14 cellular contexts compared by ENCODE assay signal in genomic region chr2:20737505-20737904, GRCh38.
DNase-seq lines count a peak whose midpoint lies in the region; ATAC-seq, FAIRE-seq and TF ChIP-seq lines count a peak whose summit lies in the region.
"Had no signal": no experiment of that assay in that cellular context is flagged by ENCODE, and none has a peak within 500 bp of the region (broad histone marks: within the 10 kb centered on the region; RNA-seq: fewer than 3 reads in every experiment).

No MANE protein-coding gene starts in this region.

- POLR2A ChIA-PET in activated naive CD8-positive, alpha-beta T cell treated with anti-CD3 and anti-CD28 coated beads, Interleukin-2, amount 10 ng/mL, durations not matched to agents 7 days and 5 days (lab: Charles Lee) = no interaction called here

- no peak overlapping the region for H3K4me3 Mint-ChIP-seq in activated naive CD8-positive, alpha-beta T cell treated with anti-CD3 and anti-CD28 coated beads, Interleukin-2, amount 10 ng/mL, durations not matched to agents 7 days and 5 days
- H3K4me3 Mint-ChIP-seq in activated naive CD8-positive, alpha-beta T cell treated with anti-CD3 and anti-CD28 coated beads, Interleukin-2, amount 50 U/mL, for 24 hours = no peak overlapping the region
- no peak overlapping the region for H3K4me3 Mint-ChIP-seq in activated T-helper 1 cell treated with anti-CD3 and anti-CD28 coated beads, Interleukin-12 subunit alpha, Interleukin-12 subunit beta, Interleukin-2, Interleukin-4 antibody, amounts not matched to agents 30 ng/mL and 10 ng/mL and 1 ng/mL, durations not matched to agents 14 hours and 24 hours and 36 hours
- H3K4me3 Mint-ChIP-seq: activated CD4-positive, alpha-beta T cell treated with anti-CD3 and anti-CD28 coated beads, Interleukin-2, amount 10 ng/mL, durations not matched to agents 7 days and 5 days had no signal

- no peak for TF ChIP-seq POLR2A in H54 (IDR thresholded peaks at IDR 0.05; ENCODE audit: low read depth, low read length)

- no peak for TF ChIP-seq CTCF in foreskin fibroblast (IDR thresholded peaks at IDR 0.05; ENCODE audit: low read depth, low read length)

- no peak for DNase-seq in activated naive CD8-positive, alpha-beta T cell treated with anti-CD3 and anti-CD28 coated beads, Interleukin-2, amount 10 ng/mL, durations not matched to agents 7 days and 5 days
- DNase-seq in activated naive CD8-positive, alpha-beta T cell treated with anti-CD3 and anti-CD28 coated beads, Interleukin-2, amount 50 U/mL, for 24 hours = no peak
- DNase-seq in activated CD4-positive, alpha-beta T cell treated with anti-CD3 and anti-CD28 coated beads for 1 hour = no peak
- DNase-seq in H54 (ENCODE audit: insufficient read length, low spot score) = no peak
- no peak for DNase-seq in foreskin fibroblast
- DNase-seq in activated T-helper 1 cell treated with anti-CD3 and anti-CD28 coated beads, Interleukin-12 subunit alpha, Interleukin-12 subunit beta, Interleukin-2, Interleukin-4 antibody, amounts not matched to agents 30 ng/mL and 10 ng/mL and 1 ng/mL, durations not matched to agents 14 hours and 24 hours and 36 hours (ENCODE audit: low spot score) = no peak
- DNase-seq: activated CD4-positive, alpha-beta T cell treated with anti-CD3 and anti-CD28 coated beads, Interleukin-2, amount 10 ng/mL, durations not matched to agents 7 days and 5 days; left ventricle myocardium superior had no signal

- no peak for FAIRE-seq in H54 (lab: Jason Lieb, UNC)
- FAIRE-seq: A549, K562 had no signal

- H3K27me3 Mint-ChIP-seq in activated naive CD8-positive, alpha-beta T cell treated with anti-CD3 and anti-CD28 coated beads, Interleukin-2, amount 10 ng/mL, durations not matched to agents 7 days and 5 days = no peaks in the 10 kb centered on the region
- no peaks in the 10 kb centered on the region for H3K27me3 Mint-ChIP-seq in activated naive CD8-positive, alpha-beta T cell treated with anti-CD3 and anti-CD28 coated beads, Interleukin-2, amount 50 U/mL, for 24 hours
- H3K27me3 Mint-ChIP-seq in activated T-helper 1 cell treated with anti-CD3 and anti-CD28 coated beads, Interleukin-12 subunit alpha, Interleukin-12 subunit beta, Interleukin-2, Interleukin-4 antibody, amounts not matched to agents 30 ng/mL and 10 ng/mL and 1 ng/mL, durations not matched to agents 14 hours and 24 hours and 36 hours (ENCODE audit: insufficient read depth) = no peaks in the 10 kb centered on the region
- H3K27me3 Mint-ChIP-seq: activated CD4-positive, alpha-beta T cell treated with anti-CD3 and anti-CD28 coated beads, Interleukin-2, amount 10 ng/mL, durations not matched to agents 7 days and 5 days had no signal

- intact Hi-C loops in activated T-helper 1 cell treated with anti-CD3 and anti-CD28 coated beads, Interleukin-12 subunit alpha, Interleukin-12 subunit beta, Interleukin-2, Interleukin-4 antibody, amounts not matched to agents 30 ng/mL and 10 ng/mL and 1 ng/mL, durations not matched to agents 14 hours and 24 hours and 36 hours (cut with micrococcal nuclease) = no loop called here

- H3K4me3 ChIP-seq in foreskin fibroblast (ENCODE audit: low read depth in 1 of 2, low read length in 2 of 2) = no peak overlapping the region
- H3K4me3 ChIP-seq: A549, ascending aorta, K562 had no signal

- no peak overlapping the region for H3K27ac Mint-ChIP-seq in activated naive CD8-positive, alpha-beta T cell treated with anti-CD3 and anti-CD28 coated beads, Interleukin-2, amount 10 ng/mL, durations not matched to agents 7 days and 5 days
- no peak overlapping the region for H3K27ac Mint-ChIP-seq in activated naive CD8-positive, alpha-beta T cell treated with anti-CD3 and anti-CD28 coated beads, Interleukin-2, amount 50 U/mL, for 24 hours
- H3K27ac Mint-ChIP-seq in activated T-helper 1 cell treated with anti-CD3 and anti-CD28 coated beads, Interleukin-12 subunit alpha, Interleukin-12 subunit beta, Interleukin-2, Interleukin-4 antibody, amounts not matched to agents 30 ng/mL and 10 ng/mL and 1 ng/mL, durations not matched to agents 14 hours and 24 hours and 36 hours = no peak overlapping the region
- H3K27ac Mint-ChIP-seq: activated CD4-positive, alpha-beta T cell treated with anti-CD3 and anti-CD28 coated beads, Interleukin-2, amount 10 ng/mL, durations not matched to agents 7 days and 5 days had no signal

- no peaks in the 10 kb centered on the region for H3K9me3 Mint-ChIP-seq in activated naive CD8-positive, alpha-beta T cell treated with anti-CD3 and anti-CD28 coated beads, Interleukin-2, amount 10 ng/mL, durations not matched to agents 7 days and 5 days
- H3K9me3 Mint-ChIP-seq in activated naive CD8-positive, alpha-beta T cell treated with anti-CD3 and anti-CD28 coated beads, Interleukin-2, amount 50 U/mL, for 24 hours = no peaks in the 10 kb centered on the region
- H3K9me3 Mint-ChIP-seq in activated T-helper 1 cell treated with anti-CD3 and anti-CD28 coated beads, Interleukin-12 subunit alpha, Interleukin-12 subunit beta, Interleukin-2, Interleukin-4 antibody, amounts not matched to agents 30 ng/mL and 10 ng/mL and 1 ng/mL, durations not matched to agents 14 hours and 24 hours and 36 hours = no peaks in the 10 kb centered on the region
- H3K9me3 Mint-ChIP-seq: activated CD4-positive, alpha-beta T cell treated with anti-CD3 and anti-CD28 coated beads, Interleukin-2, amount 10 ng/mL, durations not matched to agents 7 days and 5 days had no signal

- peaks cover 47% of the 10 kb centered on the region for H3K36me3 Mint-ChIP-seq in activated naive CD8-positive, alpha-beta T cell treated with anti-CD3 and anti-CD28 coated beads, Interleukin-2, amount 10 ng/mL, durations not matched to agents 7 days and 5 days
- H3K36me3 Mint-ChIP-seq in activated naive CD8-positive, alpha-beta T cell treated with anti-CD3 and anti-CD28 coated beads, Interleukin-2, amount 50 U/mL, for 24 hours (ENCODE audit: low read depth) = peaks cover 63% of the 10 kb centered on the region
- H3K36me3 Mint-ChIP-seq in activated T-helper 1 cell treated with anti-CD3 and anti-CD28 coated beads, Interleukin-12 subunit alpha, Interleukin-12 subunit beta, Interleukin-2, Interleukin-4 antibody, amounts not matched to agents 30 ng/mL and 10 ng/mL and 1 ng/mL, durations not matched to agents 14 hours and 24 hours and 36 hours (ENCODE audit: low read depth) = peaks cover 23% of the 10 kb centered on the region

- ATAC-seq in activated naive CD8-positive, alpha-beta T cell treated with anti-CD3 and anti-CD28 coated beads, Interleukin-2, amount 10 ng/mL, durations not matched to agents 7 days and 5 days (ENCODE audit: low read depth) = peak; percentile 56
- no peak for ATAC-seq in activated naive CD8-positive, alpha-beta T cell treated with anti-CD3 and anti-CD28 coated beads, Interleukin-2, amount 50 U/mL, for 24 hours
- ATAC-seq in HG02763 (IDR thresholded peaks at IDR 0.05; ENCODE audit: unreplicated experiment) = peak; percentile 95
- peak; percentile 92 for ATAC-seq in HG03571 (IDR thresholded peaks at IDR 0.05; ENCODE audit: unreplicated experiment)
- ATAC-seq: A549, K562, left ventricle myocardium superior, Panc1 had no signal

- peaks cover 11% of the 10 kb centered on the region for H3K4me1 Mint-ChIP-seq in activated naive CD8-positive, alpha-beta T cell treated with anti-CD3 and anti-CD28 coated beads, Interleukin-2, amount 10 ng/mL, durations not matched to agents 7 days and 5 days
- peaks cover 5% of the 10 kb centered on the region for H3K4me1 Mint-ChIP-seq in activated naive CD8-positive, alpha-beta T cell treated with anti-CD3 and anti-CD28 coated beads, Interleukin-2, amount 50 U/mL, for 24 hours
- peaks cover 14% of the 10 kb centered on the region for H3K4me1 Mint-ChIP-seq in activated T-helper 1 cell treated with anti-CD3 and anti-CD28 coated beads, Interleukin-12 subunit alpha, Interleukin-12 subunit beta, Interleukin-2, Interleukin-4 antibody, amounts not matched to agents 30 ng/mL and 10 ng/mL and 1 ng/mL, durations not matched to agents 14 hours and 24 hours and 36 hours (ENCODE audit: low read depth)
